Comparison of ENCODE assay signal across 1 cellular context in genomic region chr1:41497056-41497440, GRCh38.
TF ChIP-seq lines count a peak whose summit lies in the region.

No MANE protein-coding gene starts in this region.

TF ChIP-seq in HCT116, 20 proteins besides CTCF, POLR2A, EP300 and RAD21 (continued from another document):
- TF ChIP-seq ATF3 (IDR thresholded peaks at IDR 0.05): no peak
